8 cellular contexts compared by ENCODE assay signal in the genomic region with DNA sequence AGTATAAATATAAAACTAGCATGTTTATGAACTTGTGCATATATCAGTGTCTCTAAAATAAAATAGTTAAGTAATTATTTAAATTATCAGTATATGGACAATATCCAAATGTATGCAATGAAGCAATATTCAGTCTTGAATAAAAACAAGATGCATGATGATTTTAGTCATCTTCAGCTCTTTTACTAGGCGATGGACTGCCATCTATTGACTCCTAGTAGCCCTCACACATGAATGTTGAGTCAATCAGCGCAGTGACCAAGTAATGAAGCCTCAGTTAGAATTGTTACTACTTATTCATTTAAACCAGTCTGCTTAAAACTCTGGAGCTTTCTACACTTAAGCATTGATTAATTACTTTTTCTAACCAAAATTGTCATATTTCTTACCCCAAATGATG.
A peak's percentile ranks its signal among the peaks of the same experiment; 100 is the strongest.
DNase-seq lines count a peak whose midpoint lies in the region; ATAC-seq and TF ChIP-seq lines count a peak whose summit lies in the region.

No MANE protein-coding gene starts in this region.

- intact Hi-C loops in natural killer cell (cut with micrococcal nuclease) = loop anchor here (1.0 to 5.0 kb wide), 2 partner anchors 332 to 456 kb away; no protein-coding TSS in a partner anchor
- intact Hi-C loops in adrenal gland (cut with DNase I) = no loop called here

- H3K4me3 Mint-ChIP-seq in natural killer cell (no peak overlapping the region), type B pancreatic cell (no peak overlapping the region)
- H3K4me3 Mint-ChIP-seq in natural killer cell treated with Interleukin-12 subunit alpha and Interleukin-12 subunit beta and Interleukin-15 and Interleukin-18, amount 100 ng/mL, for 72 hours = no peak overlapping the region

- H3K36me3 Mint-ChIP-seq in natural killer cell = no peaks in the 10 kb centered on the region
- no peaks in the 10 kb centered on the region for H3K36me3 Mint-ChIP-seq in natural killer cell treated with Interleukin-12 subunit alpha and Interleukin-12 subunit beta and Interleukin-15 and Interleukin-18, amount 100 ng/mL, for 72 hours
- H3K36me3 Mint-ChIP-seq in type B pancreatic cell = no peaks in the 10 kb centered on the region

- TF ChIP-seq POLR2A in adrenal gland (IDR thresholded peaks at IDR 0.05) = no peak

- H3K9me3 Mint-ChIP-seq in natural killer cell (no peaks in the 10 kb centered on the region), type B pancreatic cell (no peaks in the 10 kb centered on the region)
- H3K9me3 Mint-ChIP-seq in natural killer cell treated with Interleukin-12 subunit alpha and Interleukin-12 subunit beta and Interleukin-15 and Interleukin-18, amount 100 ng/mL, for 72 hours = no peaks in the 10 kb centered on the region

- ATAC-seq in natural killer cell (peak in 2 of 3 donors; percentile 46 to 63), HG02642 (IDR thresholded peaks at IDR 0.05; ENCODE audit: poor library complexity, unreplicated experiment) (no peak), HG02763 (IDR thresholded peaks at IDR 0.05; ENCODE audit: unreplicated experiment) (no peak)
- ATAC-seq in natural killer cell treated with Interleukin-12 subunit alpha and Interleukin-12 subunit beta and Interleukin-15 and Interleukin-18, amount 100 ng/mL, for 72 hours = no peak

- DNase-seq in natural killer cell = no peak
- no peak for DNase-seq in natural killer cell treated with Interleukin-12 subunit alpha and Interleukin-12 subunit beta and Interleukin-15 and Interleukin-18, amount 100 ng/mL, for 72 hours (ENCODE audit: low spot score)
- no peak for DNase-seq in LNCaP clone FGC (ENCODE audit: low read depth)
- peak; percentile 68 for DNase-seq in choroid plexus epithelial cell (ENCODE audit: low read depth)
- no peak for DNase-seq in type B pancreatic cell (ENCODE audit: extremely low spot score, unreplicated experiment)
- no peak for DNase-seq in adrenal gland

- no peak overlapping the region for H3K4me3 ChIP-seq in LNCaP clone FGC (ENCODE audit: low read depth, low read length)
- no peak overlapping the region for H3K4me3 ChIP-seq in choroid plexus epithelial cell (ENCODE audit: low read depth, low read length)
- no peak overlapping the region for H3K4me3 ChIP-seq in adrenal gland

- peaks cover 0 to 4% (median 0%) of the 10 kb centered on the region in 3 donors for H3K9me3 ChIP-seq in adrenal gland (replicated peaks in 1 of 3)

- H3K27ac Mint-ChIP-seq in natural killer cell (no peak overlapping the region), type B pancreatic cell (no peak overlapping the region)
- no peak overlapping the region for H3K27ac Mint-ChIP-seq in natural killer cell treated with Interleukin-12 subunit alpha and Interleukin-12 subunit beta and Interleukin-15 and Interleukin-18, amount 100 ng/mL, for 72 hours

- H3K27me3 ChIP-seq in adrenal gland = no peaks in the 10 kb centered on the region

- no peaks in the 10 kb centered on the region for H3K27me3 Mint-ChIP-seq in natural killer cell (ENCODE audit: low read depth in 2 of 2)
- H3K27me3 Mint-ChIP-seq in natural killer cell treated with Interleukin-12 subunit alpha and Interleukin-12 subunit beta and Interleukin-15 and Interleukin-18, amount 100 ng/mL, for 72 hours = no peaks in the 10 kb centered on the region
- H3K27me3 Mint-ChIP-seq in type B pancreatic cell = peaks cover 3% of the 10 kb centered on the region

- H3K36me3 ChIP-seq in adrenal gland (replicated peaks in 1 of 2) = no peaks in the 10 kb centered on the region

- peaks cover 0 to 5% of the 10 kb centered on the region in 2 donors for H3K4me1 ChIP-seq in adrenal gland (replicated peaks in 1 of 2)

- H3K4me1 Mint-ChIP-seq in natural killer cell (peaks cover 3 to 4% of the 10 kb centered on the region in 2 donors), type B pancreatic cell (ENCODE audit: unreplicated experiment) (peaks cover 4% of the 10 kb centered on the region)
- peaks cover 0 to 3% of the 10 kb centered on the region in 2 donors for H3K4me1 Mint-ChIP-seq in natural killer cell treated with Interleukin-12 subunit alpha and Interleukin-12 subunit beta and Interleukin-15 and Interleukin-18, amount 100 ng/mL, for 72 hours (ENCODE audit: low read depth in 2 of 2)

- peak; percentile 30 for TF ChIP-seq CTCF in natural killer cell (IDR thresholded peaks at IDR 0.05)
- peak; percentile 73 for TF ChIP-seq CTCF in LNCaP clone FGC (IDR thresholded peaks at IDR 0.05; ENCODE audit: control insufficient read depth, extremely low read depth, insufficient read depth)
- peak; percentile 55 for TF ChIP-seq CTCF in choroid plexus epithelial cell (conservative IDR thresholded peaks at IDR 0.05; ENCODE audit: low read depth, low read length)
- peak; percentile 64 for TF ChIP-seq CTCF in type B pancreatic cell (conservative IDR thresholded peaks at IDR 0.05)
- TF ChIP-seq CTCF in adrenal gland (IDR thresholded peaks at IDR 0.05) = peak in 1 of 6 experiments; percentile 26

- H3K27ac ChIP-seq in adrenal gland = no peak overlapping the region

- WGBS in adrenal gland, 4 donors = 83 to 94% (median 87%) methylated on average over 2 of the region's 2 CpGs

Comparison
In these comparisons a context has a peak if more than half of its experiments do, and no peak if none do; other contexts are left out.
1. ATAC-seq: peak in natural killer cell (2 of 3); none in natural killer cell treated with Interleukin-12 subunit alpha and Interleukin-12 subunit beta and Interleukin-15 and Interleukin-18, amount 100 ng/mL, for 72 hours (0 of 2), HG02642 (single experiment) and HG02763 (single experiment).